ENCODE assay signal across 12 cellular contexts in the genomic region with DNA sequence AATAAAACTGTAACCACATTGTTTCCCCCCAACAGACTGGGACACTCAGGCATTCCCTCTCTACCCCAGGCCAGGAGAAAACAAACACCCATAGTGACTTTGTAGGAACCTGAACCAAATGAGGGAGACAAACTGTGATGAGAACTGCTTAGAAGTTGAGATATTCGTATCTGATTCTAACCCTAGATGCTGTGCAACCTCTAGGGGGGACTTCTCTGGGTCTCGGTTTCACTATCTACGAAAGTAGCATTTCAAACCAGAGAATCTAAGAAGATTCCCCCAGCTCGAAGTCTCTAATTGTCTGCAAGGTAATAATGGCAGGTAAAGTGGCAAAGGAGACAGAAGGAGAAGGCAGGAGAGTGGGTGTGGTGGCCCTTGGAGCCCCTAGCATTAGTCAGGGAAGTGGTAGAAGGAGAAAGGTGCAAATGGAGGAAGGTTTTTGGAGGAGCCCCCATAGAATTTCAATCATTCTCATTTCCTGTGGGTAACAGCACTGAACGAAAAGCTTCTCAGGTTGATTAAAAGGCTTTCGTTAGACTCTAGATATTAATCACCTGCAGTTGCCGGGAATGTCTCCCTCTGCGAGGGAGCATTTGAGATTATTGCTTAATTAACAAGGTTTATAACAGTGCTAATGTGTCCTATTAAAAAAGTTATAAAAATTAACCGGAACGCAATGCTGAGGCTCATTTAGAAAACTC. TPM values are rescaled to one million over a fixed set of nuclear protein-coding genes. Genes with fewer than 3 reads are reported as not detected.
DNase-seq lines count a peak whose midpoint lies in the region; ATAC-seq and TF ChIP-seq lines count a peak whose summit lies in the region.
"Had no signal": no experiment of that assay in that cellular context is flagged by ENCODE, and none has a peak within 500 bp of the region (broad histone marks: within the 10 kb centered on the region; RNA-seq: fewer than 3 reads in every experiment).

No MANE protein-coding gene starts in this region.

- H3K9me3 Mint-ChIP-seq in naive B cell (no peaks in the 10 kb centered on the region), glutamatergic neuron (ENCODE audit: unreplicated experiment) (peaks cover 7% of the 10 kb centered on the region)
- H3K9me3 Mint-ChIP-seq: activated CD4-positive, alpha-beta memory T cell treated with anti-CD3 and anti-CD28 coated beads for 36 hours; naive thymus-derived CD8-positive, alpha-beta T cell had no signal

- ATAC-seq in GM18907 (IDR thresholded peaks at IDR 0.05; ENCODE audit: unreplicated experiment) = peak; percentile 75
- peak; percentile 69 for ATAC-seq in GM21528 (IDR thresholded peaks at IDR 0.05; ENCODE audit: low FRiP score, unreplicated experiment)
- peak; percentile 57 for ATAC-seq in HG03108 (IDR thresholded peaks at IDR 0.05; ENCODE audit: unreplicated experiment)
- no peak for ATAC-seq in naive B cell (ENCODE audit: low read depth in 2 of 2)
- ATAC-seq: naive thymus-derived CD8-positive, alpha-beta T cell had no signal

- H3K4me3 Mint-ChIP-seq in naive B cell = no peak overlapping the region
- H3K4me3 Mint-ChIP-seq in glutamatergic neuron (ENCODE audit: unreplicated experiment) = no peak overlapping the region
- H3K4me3 Mint-ChIP-seq: activated CD4-positive, alpha-beta memory T cell treated with anti-CD3 and anti-CD28 coated beads for 36 hours; naive thymus-derived CD8-positive, alpha-beta T cell had no signal

- no peak for TF ChIP-seq CTCF in glutamatergic neuron (IDR thresholded peaks at IDR 0.05; ENCODE audit: partially characterized antibody, unreplicated experiment)

- H3K36me3 Mint-ChIP-seq in naive B cell = peaks cover 23 to 31% of the 10 kb centered on the region in 2 donors
- H3K36me3 Mint-ChIP-seq in glutamatergic neuron (ENCODE audit: unreplicated experiment) = no peaks in the 10 kb centered on the region
- H3K36me3 Mint-ChIP-seq: activated CD4-positive, alpha-beta memory T cell treated with anti-CD3 and anti-CD28 coated beads for 36 hours had no signal

- peak overlapping the region in 4 of 6 donors; percentile 13 to 51 (median 32) for H3K27ac Mint-ChIP-seq in naive B cell
- no peak overlapping the region for H3K27ac Mint-ChIP-seq in glutamatergic neuron (ENCODE audit: unreplicated experiment)
- H3K27ac Mint-ChIP-seq: activated CD4-positive, alpha-beta memory T cell treated with anti-CD3 and anti-CD28 coated beads for 36 hours had no signal

- H3K4me1 Mint-ChIP-seq in naive B cell = peaks cover 0 to 11% (median 5%) of the 10 kb centered on the region in 3 donors
- peaks cover 29% of the 10 kb centered on the region for H3K4me1 Mint-ChIP-seq in glutamatergic neuron (ENCODE audit: low read depth, unreplicated experiment)

- DNase-seq in naive B cell (no peak), activated gamma-delta T cell (lab: John Stamatoyannopoulos, UW) (no peak), DMS 273 treated with DMSO at 0.1 percent for 48 hours (lab: John Stamatoyannopoulos, UW) (no peak), SK-N-DZ (ENCODE audit: low spot score) (no peak), glutamatergic neuron (no peak)
- DNase-seq: activated CD4-positive, alpha-beta memory T cell treated with anti-CD3 and anti-CD28 coated beads for 36 hours; activated effector memory CD4-positive, alpha-beta T cell treated with anti-CD3 and anti-CD28 coated beads, Interleukin-2, amount 50 U/mL, for 16 hours; naive thymus-derived CD8-positive, alpha-beta T cell; PC-9 had no signal

- H3K27me3 Mint-ChIP-seq in naive B cell (no peaks in the 10 kb centered on the region), glutamatergic neuron (ENCODE audit: unreplicated experiment) (peaks cover 5% of the 10 kb centered on the region)
- H3K27me3 Mint-ChIP-seq: activated CD4-positive, alpha-beta memory T cell treated with anti-CD3 and anti-CD28 coated beads for 36 hours; naive thymus-derived CD8-positive, alpha-beta T cell had no signal

RNA-seq across cellular contexts. Expression of a gene that starts 46.4 kb away (rescaled TPM):
- 10 to 100 TPM; 38.1 to 62.9 (median 48.8) TPM for polyA plus RNA-seq in naive B cell (ENCODE audit: low read depth in 6 of 6)
- 17.0 and 30.1 TPM in 2 replicates for polyA plus RNA-seq in SK-N-DZ (2014; cell fraction: cytosol; rRNA removed)
- polyA plus RNA-seq in SK-N-DZ (2014; cell fraction: nucleus; rRNA removed) = 11.1 and 15.9 TPM in 2 replicates
- 34.8 TPM for total RNA-seq in glutamatergic neuron (ENCODE audit: unreplicated experiment)
- total RNA-seq: PC-9 had no signal

Comparison
In these comparisons a context has a peak if more than half of its experiments do, and no peak if none do; other contexts are left out.
1. ATAC-seq: peak in GM18907 (single experiment), GM21528 (single experiment) and HG03108 (single experiment); none in naive B cell (0 of 2).